Comparison of ENCODE assay signal across 15 cellular contexts in genomic region chr7:44787041-44787440, GRCh38. TPM values are rescaled to one million over a fixed set of nuclear protein-coding genes. Genes with fewer than 3 reads are reported as not detected.
A peak's percentile ranks its signal among the peaks of the same experiment; 100 is the strongest.
DNase-seq lines count a peak whose midpoint lies in the region; ATAC-seq and TF ChIP-seq lines count a peak whose summit lies in the region.
"Had no signal": no experiment of that assay in that cellular context is flagged by ENCODE, and none has a peak within 500 bp of the region (broad histone marks: within the 10 kb centered on the region; RNA-seq: fewer than 3 reads in every experiment).

No MANE protein-coding gene starts in this region.

- H3K27ac Mint-ChIP-seq in IgD-negative memory B cell = peak overlapping the region; percentile 72 to 92 (median 83)
- H3K27ac Mint-ChIP-seq in memory B cell = peak overlapping the region; percentile 36
- H3K27ac Mint-ChIP-seq: CD4-positive, alpha-beta memory T cell had no signal

- ATAC-seq in memory B cell (ENCODE audit: low read depth) = peak; percentile 96

- H3K27me3 Mint-ChIP-seq in IgD-negative memory B cell = peaks cover 3% of the 10 kb centered on the region
- no peaks in the 10 kb centered on the region for H3K27me3 Mint-ChIP-seq in memory B cell
- H3K27me3 Mint-ChIP-seq: CD4-positive, alpha-beta memory T cell had no signal

- H3K4me2 ChIP-seq in DOHH2 (ENCODE audit: low read length) = peak overlapping the region; percentile 28

- H3K36me3 ChIP-seq in DOHH2 (ENCODE audit: control insufficient read depth, low read length) (no peaks in the 10 kb centered on the region), tibial artery (no peaks in the 10 kb centered on the region)
- H3K36me3 ChIP-seq: HAP-1 had no signal

- H3K27ac ChIP-seq in DOHH2 (ENCODE audit: low read depth, low read length) (no peak overlapping the region), tibial artery (no peak overlapping the region), RWPE1 (no peak overlapping the region)

- H3K4me1 ChIP-seq in DOHH2 (ENCODE audit: control insufficient read depth, low read length) (peaks cover 9% of the 10 kb centered on the region), tibial artery (peaks cover 0 to 10% (median 0%) of the 10 kb centered on the region in 4 donors)
- H3K4me1 ChIP-seq: HAP-1 had no signal

- peaks cover 13% of the 10 kb centered on the region for H3F3A ChIP-seq in DOHH2 (ENCODE audit: control insufficient read depth, insufficient read depth)

- no peaks in the 10 kb centered on the region for H3K27me3 ChIP-seq in DOHH2 (ENCODE audit: control insufficient read depth, low read length)
- no peaks in the 10 kb centered on the region for H3K27me3 ChIP-seq in tibial artery

- no peak for TF ChIP-seq CTCF in DOHH2 (IDR thresholded peaks at IDR 0.05; ENCODE audit: low read depth, low read length, poor library complexity, severe bottlenecking)
- TF ChIP-seq CTCF in GM13977 (IDR thresholded peaks at IDR 0.05; ENCODE audit: extremely low read depth, insufficient read depth, missing control alignments) = no peak
- TF ChIP-seq CTCF in tibial artery (IDR thresholded peaks at IDR 0.05) = no peak
- TF ChIP-seq CTCF in RWPE1 (conservative IDR thresholded peaks at IDR 0.05; ENCODE audit: low read depth) = no peak

- H3K9me3 Mint-ChIP-seq in IgD-negative memory B cell = peaks cover 2 to 7% (median 6%) of the 10 kb centered on the region in 3 donors
- H3K9me3 Mint-ChIP-seq in memory B cell = peaks cover 8% of the 10 kb centered on the region

- CTCF ChIA-PET in RWPE1 (lab: Yijun Ruan, JAX) = no interaction called here

- peaks cover 4 to 8% (median 8%) of the 10 kb centered on the region in 3 donors for H3K4me1 Mint-ChIP-seq in IgD-negative memory B cell
- peaks cover 6% of the 10 kb centered on the region for H3K4me1 Mint-ChIP-seq in memory B cell
- H3K4me1 Mint-ChIP-seq: CD4-positive, alpha-beta memory T cell had no signal

- intact Hi-C loops in tibial artery (cut with DNase I; ENCODE audit: low total_unique reads) = no loop called here

- H3K9me2 ChIP-seq in DOHH2 (replicated peaks; ENCODE audit: control insufficient read depth, low read length) = no peaks in the 10 kb centered on the region

- H3K4me3 Mint-ChIP-seq in IgD-negative memory B cell (peak overlapping the region in 3 of 4 donors; percentile 15 to 88 (median 83)), memory B cell (no peak overlapping the region)
- H3K4me3 Mint-ChIP-seq: CD4-positive, alpha-beta memory T cell had no signal

- peaks cover 4% of the 10 kb centered on the region for H3K36me3 Mint-ChIP-seq in IgD-negative memory B cell
- peaks cover 5% of the 10 kb centered on the region for H3K36me3 Mint-ChIP-seq in memory B cell

- H3K9me3 ChIP-seq in DOHH2 (ENCODE audit: control insufficient read depth, insufficient read depth, low read length) (peaks cover 3% of the 10 kb centered on the region; the same call in 1 of the 2 replicates), tibial artery (peaks cover 0 to 5% (median 4%) of the 10 kb centered on the region in 3 donors)
- H3K9me3 ChIP-seq: HAP-1 had no signal

- no peaks in the 10 kb centered on the region for H3K79me2 ChIP-seq in DOHH2 (ENCODE audit: control insufficient read depth, low read length)

- no peaks in the 10 kb centered on the region for H4K20me1 ChIP-seq in DOHH2 (ENCODE audit: control insufficient read depth, insufficient read depth, low read depth, low read length)

- POLR2A ChIA-PET in RWPE1 (lab: Yijun Ruan, JAX; ENCODE audit: low non-redundant PET) = no interaction called here

- in situ Hi-C loops in GM13977 (cut with MboI; ENCODE audit: low pct_unique_long_range_greater_than_20kb, low sequenced_read_pairs, unreplicated experiment) = no loop called here

- H3K4me3 ChIP-seq in DOHH2 (ENCODE audit: low read length) = no peak overlapping the region
- no peak overlapping the region for H3K4me3 ChIP-seq in tibial artery
- H3K4me3 ChIP-seq: HAP-1 had no signal

- DNase-seq in GM13977 (ENCODE audit: low spot score) (peak; percentile 66), memory B cell (ENCODE audit: low spot score in 2 of 2) (peak; percentile 50 to 54), DMS153 (lab: John Stamatoyannopoulos, UW) (no peak), tibial artery (no peak), glomerular visceral epithelial cell (ENCODE audit: extremely low spot score) (no peak), RWPE1 (ENCODE audit: low spot score) (no peak)
- DNase-seq: ACHN; CD4-positive, alpha-beta memory T cell; NCI-H1105; NCI-H187 treated with DMSO at 0.1 percent for 48 hours; NCI-H2171 treated with DMSO at 0.1 percent for 48 hours; NCI-H510A had no signal

RNA-seq across cellular contexts. Expression of gene PPIA, which starts 9.4 kb away (rescaled TPM):
- polyA plus RNA-seq in IgD-negative memory B cell = 4,265 TPM

RNA-seq across cellular contexts. Expression of gene ZMIZ2, which starts 38.4 kb away (rescaled TPM):
- 15.5 TPM for polyA plus RNA-seq in IgD-negative memory B cell

Comparison
In these comparisons a context has a peak if more than half of its experiments do, and no peak if none do; other contexts are left out.
1. DNase-seq: peak in GM13977 (single experiment) and memory B cell (2 of 2); none in DMS153 (single experiment), tibial artery (0 of 2), glomerular visceral epithelial cell (single experiment) and RWPE1 (single experiment).